1 cellular context compared by ENCODE assay signal in genomic region chr10:101967119-101967518, GRCh38.
TF ChIP-seq lines count a peak whose summit lies in the region.

No MANE protein-coding gene starts in this region.

TF ChIP-seq in GM12878, 131 proteins besides CTCF, POLR2A, EP300 and RAD21 (continued from another document):
- TF ChIP-seq POLR2AphosphoS5 (IDR thresholded peaks at IDR 0.05; ENCODE audit: low read length) (no peak), NFIC (IDR thresholded peaks at IDR 0.05; ENCODE audit: low read depth, low read length) (no peak), KDM1A (IDR thresholded peaks at IDR 0.05; ENCODE audit: borderline replicate concordance) (no peak)
